In the genomic region with DNA sequence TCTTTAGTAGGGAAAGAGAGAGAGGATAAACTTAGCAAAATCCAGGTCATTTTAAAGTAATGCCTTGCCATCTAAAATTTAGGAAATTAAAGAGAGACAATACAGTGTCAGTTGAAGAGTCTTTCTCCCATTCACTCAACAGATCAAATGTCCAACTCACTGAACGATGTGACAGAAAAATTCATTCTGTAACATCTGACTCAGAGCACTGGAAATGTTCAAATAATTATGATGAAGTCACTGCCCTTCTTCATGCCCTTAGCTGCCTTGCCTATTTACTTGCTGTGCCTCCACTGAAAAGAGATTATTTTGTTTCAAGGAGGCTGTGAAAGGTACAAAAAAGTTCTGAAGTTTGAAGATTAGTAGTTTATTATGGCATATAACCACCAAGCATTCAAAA, we compare ENCODE assay signal across 18 cellular contexts.
"Had no signal": no experiment of that assay in that cellular context is flagged by ENCODE, and none has a peak within 500 bp of the region (broad histone marks: within the 10 kb centered on the region; RNA-seq: fewer than 3 reads in every experiment).

No MANE protein-coding gene starts in this region.

- H3K9me3 ChIP-seq: esophagus muscularis mucosa, gastrocnemius medialis, neutrophil, right atrium auricular region, sigmoid colon had no signal

- H3K36me3 ChIP-seq: esophagus muscularis mucosa, gastrocnemius medialis, neutrophil, right atrium auricular region, sigmoid colon had no signal

- DNase-seq: effector memory CD4-positive, alpha-beta T cell; gastrocnemius medialis; glutamatergic neuron; immature natural killer cell; kidney; mammary epithelial cell; naive thymus-derived CD8-positive, alpha-beta T cell; posterior cingulate gyrus; sigmoid colon; stimulated activated CD4-positive, alpha-beta T cell treated with anti-CD3 and anti-CD28 coated beads, Interleukin-2, amount 100 ng/mL, for 48 hours; stimulated activated naive CD4-positive, alpha-beta T cell treated with Interleukin-2 at 50 U/mL for 16 hours; trophoblast cell had no signal

- H3K4me2 ChIP-seq: smooth muscle cell had no signal

- H3K27ac ChIP-seq: epithelial cell of prostate, esophagus muscularis mucosa, gastrocnemius medialis, neutrophil, right atrium auricular region, sigmoid colon had no signal

- H3K27me3 ChIP-seq: esophagus muscularis mucosa, gastrocnemius medialis, neutrophil, right atrium auricular region, sigmoid colon had no signal

- ATAC-seq: gastrocnemius medialis; left lobe of liver; naive thymus-derived CD8-positive, alpha-beta T cell had no signal

- FAIRE-seq: kidney had no signal

- H3K4me1 ChIP-seq: esophagus muscularis mucosa, gastrocnemius medialis, right atrium auricular region, sigmoid colon had no signal

- H3K4me3 ChIP-seq: esophagus muscularis mucosa, gastrocnemius medialis, right atrium auricular region, sigmoid colon, smooth muscle cell had no signal
